ENCODE assay signal across 8 cellular contexts in the genomic region with DNA sequence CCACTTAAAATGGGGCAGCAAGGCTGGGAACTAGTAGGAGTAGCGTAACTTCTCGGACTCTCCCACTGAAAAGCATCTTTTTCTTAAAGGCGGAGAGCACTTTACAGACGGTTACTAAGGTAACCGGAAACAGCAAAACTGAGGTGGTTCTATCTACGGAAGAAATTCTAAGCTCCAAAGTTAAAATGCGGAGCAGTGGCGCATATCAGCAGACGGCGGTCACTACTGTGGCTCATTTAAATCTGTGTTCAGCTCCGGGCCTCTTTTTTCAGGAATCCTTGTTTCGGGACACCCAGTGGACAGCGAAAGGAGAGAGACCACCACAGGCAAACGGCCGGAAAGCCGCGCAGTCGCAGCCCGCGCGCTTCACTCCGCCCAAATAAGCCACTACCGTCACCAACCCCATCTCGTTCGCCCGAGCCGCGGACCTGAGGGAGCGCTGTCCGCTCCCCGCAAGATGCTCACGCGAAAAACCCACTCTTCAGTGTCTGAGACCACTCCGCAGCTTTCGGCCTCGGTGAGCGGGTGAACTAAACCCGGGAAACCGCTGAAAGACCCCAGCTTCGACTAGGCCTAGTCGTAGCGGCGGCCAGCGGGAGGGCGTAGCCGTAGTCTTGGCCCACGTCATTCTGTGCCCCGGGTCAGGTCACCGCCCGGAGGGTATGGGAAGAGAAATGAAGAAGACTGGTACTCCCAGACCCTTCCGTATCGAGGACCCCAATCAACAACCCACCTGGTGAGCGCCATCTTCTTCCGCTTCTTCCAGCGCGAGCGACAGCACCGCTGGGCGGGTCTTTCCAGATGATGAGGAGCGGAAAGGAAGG. TPM values are rescaled to one million over a fixed set of nuclear protein-coding genes. Genes with fewer than 3 reads are reported as not detected.
DNase-seq lines count a peak whose midpoint lies in the region; ATAC-seq and TF ChIP-seq lines count a peak whose summit lies in the region.

Gene SNW1 (minus strand): TSS at position 776 of the 824 bp plus-strand sequence. CDS start 29 bp downstream, at position 747.

- peak within 1 kb of the TSS; percentile 75 to 99 (median 94) for H3K27ac ChIP-seq in heart left ventricle

- peak; percentile 92 to 94 (median 94) for ATAC-seq in T-cell (replicated peaks in 1 of 4)
- peak; percentile 94 to 98 (median 97) for ATAC-seq in heart left ventricle

- peak within 1 kb of the TSS; percentile 96 for H3K9ac ChIP-seq in adipocyte (ENCODE audit: low read length)

- H3K27ac Mint-ChIP-seq in T-cell (peak within 1 kb of the TSS; percentile 95 to 96), type B pancreatic cell (peak within 1 kb of the TSS; percentile 96)

- H3K4me1 ChIP-seq in adipocyte (ENCODE audit: control insufficient read depth, insufficient read depth, low read length): peaks cover 15% of the 10 kb centered on the region
- peaks cover 0 to 45% (median 25%) of the 10 kb centered on the region in 12 donors for H3K4me1 ChIP-seq in heart left ventricle

- H3K27me3 ChIP-seq in adipocyte (replicated peaks; ENCODE audit: control insufficient read depth, insufficient read depth, low read length) (no peaks in the 10 kb centered on the region), heart left ventricle (no peaks in the 10 kb centered on the region)

- H3K4me3 ChIP-seq in LNCaP clone FGC (ENCODE audit: low read depth, low read length) (peak within 1 kb of the TSS; percentile 85), adipocyte (ENCODE audit: low read length) (peak within 1 kb of the TSS; percentile 94), heart left ventricle (peak within 1 kb of the TSS; percentile 72 to 100 (median 90))

- DNase-seq in GM04504 (ENCODE audit: low read depth) (peak; percentile 85), H4 (ENCODE audit: low spot score) (peak; percentile 93), LNCaP clone FGC (ENCODE audit: low read depth) (no peak), T-cell (peak; percentile 74 to 93 (median 89)), adipocyte (ENCODE audit: low read depth) (peak; percentile 82), heart left ventricle (peak; percentile 92 to 95 (median 94)), pons (ENCODE audit: low spot score) (peak; percentile 98), type B pancreatic cell (ENCODE audit: extremely low spot score, unreplicated experiment) (peak; percentile 90)

- POLR2A ChIA-PET in T-cell (lab: Charles Lee): interaction anchor here (0.5 to 2.6 kb wide), 8 partner anchors 8 to 440 kb away, joined by 3 to 5 read pairs (median 4); partner anchors contain the start of genes GSTZ1 (in 1 of the 2) and POMT2 (in 1 of the 2)

- WGBS in heart left ventricle, 4 donors: 0 to 1% (median 0%) methylated on average over 45 to 60 of the region's 60 CpGs

- H3K9me3 ChIP-seq in adipocyte (ENCODE audit: control insufficient read depth, low read length): no peaks in the 10 kb centered on the region
- H3K9me3 ChIP-seq in heart left ventricle: no peaks in the 10 kb centered on the region

- no peaks in the 10 kb centered on the region for H3K27me3 Mint-ChIP-seq in T-cell
- H3K27me3 Mint-ChIP-seq in type B pancreatic cell: no peaks in the 10 kb centered on the region

- H3K9me3 Mint-ChIP-seq in T-cell (no peaks in the 10 kb centered on the region), type B pancreatic cell (no peaks in the 10 kb centered on the region)

- H3K4me1 Mint-ChIP-seq in T-cell (peaks cover 48 to 54% (median 49%) of the 10 kb centered on the region in 3 donors), type B pancreatic cell (ENCODE audit: unreplicated experiment) (peaks cover 14% of the 10 kb centered on the region)

- TF ChIP-seq CTCF in LNCaP clone FGC (IDR thresholded peaks at IDR 0.05; ENCODE audit: control insufficient read depth, extremely low read depth, insufficient read depth): no peak
- no peak for TF ChIP-seq CTCF in heart left ventricle (IDR thresholded peaks at IDR 0.05)
- TF ChIP-seq CTCF in type B pancreatic cell (conservative IDR thresholded peaks at IDR 0.05): peak; percentile 20

- TF ChIP-seq POLR2A in heart left ventricle (IDR thresholded peaks at IDR 0.05): peak in 1 of 2 donors; percentile 64

- CTCF ChIA-PET in T-cell (lab: Charles Lee): interaction anchor here (0.5 to 0.6 kb wide), 3 partner anchors 20 to 196 kb away, joined by 3 to 4 read pairs (median 3); no protein-coding TSS in a partner anchor

- H3K36me3 Mint-ChIP-seq in T-cell: peaks cover 7% of the 10 kb centered on the region
- H3K36me3 Mint-ChIP-seq in type B pancreatic cell: peaks cover 10% of the 10 kb centered on the region

- H3K4me3 Mint-ChIP-seq in T-cell: peak within 1 kb of the TSS; percentile 96 to 99 (median 98)
- H3K4me3 Mint-ChIP-seq in type B pancreatic cell: peak within 1 kb of the TSS; percentile 97

- intact Hi-C loops in heart left ventricle (cut with DNase I): loop anchor here in 4 of 10 donors (1.0 to 5.0 kb wide), 3 partner anchors 40 to 42 kb away; partner anchors contain the start of gene ADCK1 (in 4 of the 4)

- H3K36me3 ChIP-seq in adipocyte (ENCODE audit: control insufficient read depth, insufficient read depth, low read length, severe bottlenecking) (no peaks in the 10 kb centered on the region), heart left ventricle (peaks cover 0 to 12% (median 6%) of the 10 kb centered on the region in 9 donors)

RNA-seq across cellular contexts. Expression of gene SNW1, which starts in this region (rescaled TPM):
- total RNA-seq in H4 (2014; rRNA removed; shearing (Covaris generic)): 71.1 and 71.2 TPM in 2 replicates
- total RNA-seq in T-cell (10 to 100 TPM; 83.5 to 94.1 (median 91.7) TPM), heart left ventricle (10 to 100 TPM; 29.4 to 67.3 (median 47.7) TPM), type B pancreatic cell (ENCODE audit: low replicate concordance) (78.6 and 81.2 TPM in 2 replicates)
- 10 to 100 TPM; 25.8 to 46.6 TPM for polyA plus RNA-seq in heart left ventricle
